Comparison of ENCODE assay signal across 1 cellular context in the genomic region with DNA sequence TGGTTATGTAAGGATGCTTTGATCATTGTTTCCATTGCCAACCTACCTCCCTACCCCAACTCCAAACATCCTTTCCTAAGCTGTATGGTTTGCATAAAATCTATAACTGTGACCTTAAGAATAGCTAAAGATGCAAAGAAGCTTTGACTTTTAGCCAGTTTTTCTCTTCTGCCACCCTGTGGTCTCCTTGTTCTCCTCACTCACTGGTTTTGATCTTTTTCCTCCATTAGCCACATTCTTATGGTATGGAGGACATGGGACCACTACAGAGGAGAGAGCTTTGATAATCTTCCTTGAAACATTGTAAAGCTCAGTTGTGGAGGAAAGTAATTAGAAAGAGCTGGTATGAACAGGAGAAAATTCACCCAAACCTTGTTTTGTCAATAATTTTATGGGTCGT.
TF ChIP-seq lines count a peak whose summit lies in the region.

No MANE protein-coding gene starts in this region.

TF ChIP-seq in SK-N-SH, 30 proteins besides CTCF, POLR2A, EP300 and RAD21 (continued from another document):
- no peak for TF ChIP-seq SIN3A (IDR thresholded peaks at IDR 0.05; ENCODE audit: borderline replicate concordance, low read depth, low read length)
- no peak for TF ChIP-seq SMC3 (IDR thresholded peaks at IDR 0.05; ENCODE audit: low read depth, low read length)
- no peak for TF ChIP-seq TAF1 (IDR thresholded peaks at IDR 0.05; ENCODE audit: borderline replicate concordance, low read depth, low read length)
- no peak for TF ChIP-seq MEF2A (IDR thresholded peaks at IDR 0.05; ENCODE audit: borderline replicate concordance, low read depth)
- TF ChIP-seq, protein P1, sequence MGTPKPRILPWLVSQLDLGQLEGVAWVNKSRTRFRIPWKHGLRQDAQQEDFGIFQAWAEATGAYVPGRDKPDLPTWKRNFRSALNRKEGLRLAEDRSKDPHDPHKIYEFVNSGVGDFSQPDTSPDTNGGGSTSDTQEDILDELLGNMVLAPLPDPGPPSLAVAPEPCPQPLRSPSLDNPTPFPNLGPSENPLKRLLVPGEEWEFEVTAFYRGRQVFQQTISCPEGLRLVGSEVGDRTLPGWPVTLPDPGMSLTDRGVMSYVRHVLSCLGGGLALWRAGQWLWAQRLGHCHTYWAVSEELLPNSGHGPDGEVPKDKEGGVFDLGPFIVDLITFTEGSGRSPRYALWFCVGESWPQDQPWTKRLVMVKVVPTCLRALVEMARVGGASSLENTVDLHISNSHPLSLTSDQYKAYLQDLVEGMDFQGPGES (IDR thresholded peaks at IDR 0.05; ENCODE audit: low read depth, low read length) = no peak
TF ChIP-seq in SK-N-SH: peak in this region for 0.
